2 cellular contexts compared by ENCODE assay signal in the genomic region with DNA sequence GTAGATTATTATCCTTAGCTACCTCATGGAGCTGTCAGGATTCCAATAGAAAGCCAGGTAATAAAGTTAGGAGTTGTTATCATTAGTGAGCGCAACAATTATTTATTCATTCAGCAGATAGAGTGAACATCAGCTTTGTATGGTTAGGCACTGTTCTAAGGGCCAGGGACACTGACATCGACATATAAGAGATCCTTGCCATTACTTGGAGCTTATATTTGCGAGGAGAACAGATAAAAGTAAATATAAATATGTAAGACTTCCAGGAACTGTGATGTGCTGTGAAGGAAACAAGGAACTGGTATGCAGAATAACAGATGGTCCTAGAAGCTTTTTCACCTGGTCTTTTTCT.
TF ChIP-seq lines count a peak whose summit lies in the region.

No MANE protein-coding gene starts in this region.

TF ChIP-seq in endothelial cell of umbilical vein, 7 proteins besides CTCF, POLR2A, EP300 and RAD21:
- TF ChIP-seq FOS (IDR thresholded peaks at IDR 0.05; ENCODE audit: borderline replicate concordance, insufficient read depth, low read length) (no peak), POLR2AphosphoS5 (IDR thresholded peaks at IDR 0.05; ENCODE audit: insufficient read depth, low read depth, low read length) (no peak), MYC (IDR thresholded peaks at IDR 0.05; ENCODE audit: low read depth, low read length) (no peak), GATA2 (IDR thresholded peaks at IDR 0.05; ENCODE audit: insufficient read depth, insufficient read length, low read depth, low read length) (no peak), JUN (IDR thresholded peaks at IDR 0.05; ENCODE audit: borderline replicate concordance, insufficient read depth, insufficient read length, low read depth) (no peak), EZH2 (IDR thresholded peaks at IDR 0.05; ENCODE audit: borderline replicate concordance, low read depth, low read length, severe bottlenecking) (no peak)
- TF ChIP-seq, protein P1, sequence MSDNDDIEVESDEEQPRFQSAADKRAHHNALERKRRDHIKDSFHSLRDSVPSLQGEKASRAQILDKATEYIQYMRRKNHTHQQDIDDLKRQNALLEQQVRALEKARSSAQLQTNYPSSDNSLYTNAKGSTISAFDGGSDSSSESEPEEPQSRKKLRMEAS (IDR thresholded peaks at IDR 0.05; ENCODE audit: insufficient read depth, insufficient read length), result no peak

TF ChIP-seq in HEK293T, 16 proteins besides CTCF, POLR2A, EP300 and RAD21:
- TF ChIP-seq ZNF384 (IDR thresholded peaks at IDR 0.05), result no peak
- no peak for TF ChIP-seq BHLHE40 (IDR thresholded peaks at IDR 0.05; ENCODE audit: borderline replicate concordance)
- TF ChIP-seq TARDBP (IDR thresholded peaks at IDR 0.05), result no peak
- no peak for TF ChIP-seq HDGF (IDR thresholded peaks at IDR 0.05; ENCODE audit: borderline replicate concordance)
- TF ChIP-seq NFRKB (IDR thresholded peaks at IDR 0.05), result no peak
- TF ChIP-seq L3MBTL2 (conservative IDR thresholded peaks at IDR 0.05), result no peak
- TF ChIP-seq, protein P2, sequence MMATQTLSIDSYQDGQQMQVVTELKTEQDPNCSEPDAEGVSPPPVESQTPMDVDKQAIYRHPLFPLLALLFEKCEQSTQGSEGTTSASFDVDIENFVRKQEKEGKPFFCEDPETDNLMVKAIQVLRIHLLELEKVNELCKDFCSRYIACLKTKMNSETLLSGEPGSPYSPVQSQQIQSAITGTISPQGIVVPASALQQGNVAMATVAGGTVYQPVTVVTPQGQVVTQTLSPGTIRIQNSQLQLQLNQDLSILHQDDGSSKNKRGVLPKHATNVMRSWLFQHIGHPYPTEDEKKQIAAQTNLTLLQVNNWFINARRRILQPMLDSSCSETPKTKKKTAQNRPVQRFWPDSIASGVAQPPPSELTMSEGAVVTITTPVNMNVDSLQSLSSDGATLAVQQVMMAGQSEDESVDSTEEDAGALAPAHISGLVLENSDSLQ (IDR thresholded peaks at IDR 0.05), result no peak
- TF ChIP-seq FOXM1 (IDR thresholded peaks at IDR 0.05; ENCODE audit: borderline replicate concordance), result no peak
- no peak for TF ChIP-seq LEF1 (IDR thresholded peaks at IDR 0.05; ENCODE audit: borderline replicate concordance)
- no peak for TF ChIP-seq FOXA1 (IDR thresholded peaks at IDR 0.05)
- no peak for TF ChIP-seq SUZ12 (IDR thresholded peaks at IDR 0.05)
- no peak for TF ChIP-seq FOXK2 (IDR thresholded peaks at IDR 0.05)
- TF ChIP-seq SP1 (IDR thresholded peaks at IDR 0.05), result no peak
- no peak for TF ChIP-seq ARNT (IDR thresholded peaks at IDR 0.05)
